ENCODE assay signal across 23 cellular contexts in the genomic region with DNA sequence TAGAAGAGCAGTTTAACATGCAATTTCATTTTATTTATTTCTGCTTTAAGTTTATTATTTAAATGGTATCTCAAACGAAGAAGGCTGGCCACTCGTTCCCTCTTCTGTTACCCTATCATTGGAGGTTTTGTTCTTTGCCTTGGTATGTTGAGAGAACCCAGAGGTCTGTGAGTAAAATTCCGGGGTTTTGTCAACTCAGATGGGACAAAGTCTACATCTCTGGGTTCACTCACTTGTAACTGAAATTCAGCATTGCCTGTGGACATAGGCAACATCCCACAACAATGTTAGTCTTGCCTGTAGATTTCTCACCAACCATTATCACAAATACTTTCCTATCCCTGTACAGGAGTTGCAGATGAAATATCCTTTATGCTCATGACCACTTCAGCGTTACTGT.
"Had no signal": no experiment of that assay in that cellular context is flagged by ENCODE, and none has a peak within 500 bp of the region (broad histone marks: within the 10 kb centered on the region; RNA-seq: fewer than 3 reads in every experiment).

No MANE protein-coding gene starts in this region.

- H3K27me3 ChIP-seq: SJSA1 had no signal

- H3K4me1 ChIP-seq: SJSA1 had no signal

- H3K4me3 Mint-ChIP-seq: IgD-negative memory B cell had no signal

- H3K27me3 Mint-ChIP-seq: IgD-negative memory B cell had no signal

- H3K9me3 ChIP-seq: SJSA1, SK-N-SH had no signal

- DNase-seq: MV-4-11, NCI-H1048, NCI-H1105, NCI-H1417, NCI-H1436 treated with DMSO at 0.1 percent for 48 hours, NCI-H1694, NCI-H187 treated with DMSO at 0.1 percent for 48 hours, NCI-H2029 treated with DMSO at 0.1 percent for 48 hours, NCI-H226, NCI-H446, NCI-H510A, NCI-H524 treated with DMSO at 0.1 percent for 48 hours, NCI-H69, NCI-H774, Right ventricle myocardium superior, RPMI8226, SIG-M5, SK-N-SH, SW 1271 had no signal

- H3K4me3 ChIP-seq: K562, SJSA1 had no signal

- FAIRE-seq: K562, RCC 7860 had no signal

- H3K27ac ChIP-seq: SJSA1 had no signal

- H3K9ac ChIP-seq: SK-N-SH had no signal

- ATAC-seq: K562 had no signal

- H3K4me2 ChIP-seq: SK-N-SH had no signal

- H3K36me3 ChIP-seq: SJSA1 had no signal

- H3K27ac Mint-ChIP-seq: IgD-negative memory B cell had no signal
